ENCODE assay signal across 25 cellular contexts in genomic region chr2:10580170-10580539, GRCh38.
DNase-seq lines count a peak whose midpoint lies in the region; ATAC-seq, FAIRE-seq and TF ChIP-seq lines count a peak whose summit lies in the region.
"Had no signal": no experiment of that assay in that cellular context is flagged by ENCODE, and none has a peak within 500 bp of the region (broad histone marks: within the 10 kb centered on the region; RNA-seq: fewer than 3 reads in every experiment).

No MANE protein-coding gene starts in this region.

- TF ChIP-seq RAD21 in IMR-90 (IDR thresholded peaks at IDR 0.05; ENCODE audit: low read length) (no peak), H1 (IDR thresholded peaks at IDR 0.05 in 1 of 2, conservative IDR thresholded peaks at IDR 0.05 in 1 of 2; ENCODE audit: low read depth in 2 of 2, low read length in 2 of 2) (no peak)

- CTCF ChIA-PET in IMR-90 (lab: Yijun Ruan, JAX) (interaction anchor here (0.6 kb wide), 1 partner anchor 16 kb away, joined by 3 read pairs; no protein-coding TSS in a partner anchor), H1 (lab: Charles Lee; ENCODE audit: partially characterized antibody) (interaction anchor here (0.5 kb wide), 1 partner anchor 13 kb away, joined by 3 read pairs; no protein-coding TSS in a partner anchor)

- H3K79me1 ChIP-seq in IMR-90 (ENCODE audit: low read depth in 1 of 2, low read length in 2 of 2) (peaks cover 5 to 17% of the 10 kb centered on the region in 2 experiments; a peak in 3 of 4 replicates), H1 (ENCODE audit: low read depth, low read length) (no peaks in the 10 kb centered on the region), mesendoderm (ENCODE audit: low read length) (no peaks in the 10 kb centered on the region)

- H3K18ac ChIP-seq in IMR-90 (ENCODE audit: low read depth, low read length) (no peak overlapping the region), H1 (ENCODE audit: extremely low read depth, low read length) (peak overlapping the region; percentile 15; the same call in 1 of the 2 replicates), mesendoderm (ENCODE audit: low read length) (no peak overlapping the region)

- no peak overlapping the region for H3K27ac ChIP-seq in BLaER1 treated with 17β-estradiol and CSF1 and Interleukin-3, amounts not matched to agents 10 nM and 100 nM
- H3K27ac ChIP-seq in IMR-90 (ENCODE audit: insufficient read depth, low read length): no peak overlapping the region
- H3K27ac ChIP-seq in H1 (ENCODE audit: low read depth, low read length): no peak overlapping the region
- H3K27ac ChIP-seq in mesendoderm (ENCODE audit: low read depth, low read length): no peak overlapping the region
- H3K27ac ChIP-seq in aorta (ENCODE audit: low read depth in 1 of 2, low read length in 2 of 2): no peak overlapping the region
- H3K27ac ChIP-seq in transverse colon: no peak overlapping the region
- H3K27ac ChIP-seq: KMS-11, tibial nerve had no signal

- H2BK20ac ChIP-seq in IMR-90 (ENCODE audit: low read depth, low read length) (no peak overlapping the region), H1 (ENCODE audit: low read length) (no peak overlapping the region)

- FAIRE-seq in H1 (lab: Jason Lieb, UNC): peak; percentile 13
- FAIRE-seq: GM19239, HTR-8/SVneo had no signal

- H2BK15ac ChIP-seq in IMR-90 (ENCODE audit: low read depth, low read length) (no peak overlapping the region), H1 (ENCODE audit: low read length) (no peak overlapping the region), mesendoderm (replicated peaks; ENCODE audit: low read depth) (no peak overlapping the region)

- H3K79me2 ChIP-seq in H1 (ENCODE audit: control insufficient read depth in 1 of 2, insufficient read depth in 2 of 2, low read length in 2 of 2): no peaks in the 10 kb centered on the region
- no peaks in the 10 kb centered on the region for H3K79me2 ChIP-seq in mesendoderm (ENCODE audit: control insufficient read depth, insufficient read depth, low read length)

- H3K23ac ChIP-seq in IMR-90 (ENCODE audit: low read depth, low read length) (no peak overlapping the region), H1 (ENCODE audit: insufficient read length) (no peak overlapping the region), mesendoderm (ENCODE audit: low read length) (peak overlapping the region; percentile 83)

- TF ChIP-seq EP300 in H1 (IDR thresholded peaks at IDR 0.05; ENCODE audit: borderline replicate concordance in 1 of 2, low read depth in 2 of 2, low read length in 2 of 2): no peak
- no peak for TF ChIP-seq EP300 in transverse colon (IDR thresholded peaks at IDR 0.05; ENCODE audit: low read depth)

- H2AFZ ChIP-seq in IMR-90 (replicated peaks; ENCODE audit: low read length, poor library complexity) (no peak overlapping the region), H1 (ENCODE audit: low read length) (no peak overlapping the region)

- POLR2A ChIA-PET in IMR-90 (lab: Charles Lee; ENCODE audit: unreplicated experiment) (no interaction called here), H1 (lab: Charles Lee; ENCODE audit: partially characterized antibody) (no interaction called here)

- no peak overlapping the region for H3K9ac ChIP-seq in BLaER1 treated with 17β-estradiol and CSF1 and Interleukin-3, amounts not matched to agents 10 nM and 100 nM
- H3K9ac ChIP-seq in IMR-90 (ENCODE audit: low read depth, low read length): no peak overlapping the region
- no peak overlapping the region for H3K9ac ChIP-seq in H1 (replicated peaks in 1 of 4; ENCODE audit: extremely low read depth in 1 of 4, low read depth in 3 of 4, low read length in 3 of 4)
- H3K9ac ChIP-seq in mesendoderm (ENCODE audit: low read length): no peak overlapping the region
- H3K9ac ChIP-seq: KMS-11 had no signal

- H4K91ac ChIP-seq in IMR-90 (ENCODE audit: insufficient read depth, low read depth, low read length) (no peak overlapping the region), H1 (replicated peaks; ENCODE audit: insufficient read length, low read length) (no peak overlapping the region)

- H2AK5ac ChIP-seq in IMR-90 (ENCODE audit: low read depth, low read length) (0 out of 2 replicates have a peak overlapping the region, but pooled peaks have one; percentile 20), H1 (ENCODE audit: low read depth, low read length) (no peak overlapping the region), mesendoderm (ENCODE audit: low read length) (no peak overlapping the region)

- in situ Hi-C loops in IMR-90 (cut with MboI; ENCODE audit: low sequenced_read_pairs): no loop called here
- in situ Hi-C loops in transverse colon (cut with MboI; ENCODE audit: low pct_ligation_motif_present in 1 of 4, low pct_unique_long_range_greater_than_20kb in 1 of 4, low sequenced_read_pairs in 3 of 4): no loop called here

- H2BK5ac ChIP-seq in IMR-90 (ENCODE audit: low read depth, low read length, poor library complexity, severe bottlenecking): no peak overlapping the region
- H2BK5ac ChIP-seq in H1 (ENCODE audit: low read depth, low read length): no peak overlapping the region; the same call in 1 of the 2 replicates
- no peak overlapping the region for H2BK5ac ChIP-seq in mesendoderm (ENCODE audit: low read length)

- dilution Hi-C loops in IMR-90 (cut with HindIII; ENCODE audit: low sequenced_read_pairs, unreplicated experiment): no loop called here

- WGBS in IMR-90 (ENCODE audit: extremely low coverage in 2 of 2, insufficient read length in 1 of 2), 2 experiments: no CpG with 5 or more reads among the region's 4 CpGs
- 66% methylated on average over 2 of the region's 4 CpGs; no CpG with 5 or more reads in 1 of the 2 experiments for WGBS in H1 (ENCODE audit: extremely low coverage in 1 of 2, insufficient coverage in 1 of 2, insufficient read length in 1 of 2, insufficient replicate concordance in 2 of 2, low coverage in 1 of 2, low lambda C conversion rate in 2 of 2, missing lambda C conversion rate in 1 of 2), 2 experiments
- no CpG with 5 or more reads among the region's 4 CpGs for WGBS in mesendoderm (ENCODE audit: extremely low coverage, insufficient coverage, low lambda C conversion rate)
- WGBS in aorta, 2 donors: 86 to 96% methylated on average over 4 of the region's 4 CpGs
- 91 to 100% methylated on average over 2 to 4 of the region's 4 CpGs for WGBS in transverse colon (ENCODE audit: low coverage in 1 of 2), 2 donors

- H3K4me1 ChIP-seq in BLaER1 treated with 17β-estradiol and CSF1 and Interleukin-3, amounts not matched to agents 10 nM and 100 nM: peaks cover 5 to 44% (median 22%) of the 10 kb centered on the region in 10 experiments; a peak in 18 of 20 replicates
- peaks cover 12% of the 10 kb centered on the region for H3K4me1 ChIP-seq in IMR-90 (ENCODE audit: control insufficient read depth, insufficient read depth, low read length)
- peaks cover 0 to 7% (median 3%) of the 10 kb centered on the region in 4 experiments; a peak in 5 of 7 replicates for H3K4me1 ChIP-seq in H1 (replicated peaks in 1 of 4; ENCODE audit: control insufficient read depth in 3 of 4, insufficient read depth in 4 of 4, low read length in 3 of 4)
- no peaks in the 10 kb centered on the region for H3K4me1 ChIP-seq in mesendoderm (ENCODE audit: control insufficient read depth, low read depth, low read length)
- no peaks in the 10 kb centered on the region for H3K4me1 ChIP-seq in aorta (ENCODE audit: control insufficient read depth in 1 of 2, insufficient read depth in 2 of 2, low read length in 2 of 2)
- peaks cover 0 to 10% (median 6%) of the 10 kb centered on the region in 4 donors for H3K4me1 ChIP-seq in transverse colon
- H3K4me1 ChIP-seq: tibial nerve had no signal

- TF ChIP-seq CTCF in IMR-90 (conservative IDR thresholded peaks at IDR 0.05; ENCODE audit: low read depth, low read length) (no peak), H1 (IDR thresholded peaks at IDR 0.05; ENCODE audit: control extremely low read depth in 1 of 3, insufficient read depth in 1 of 3, low read depth in 1 of 3, low read length in 3 of 3) (no peak), transverse colon (IDR thresholded peaks at IDR 0.05) (no peak)

- no peak for DNase-seq in IMR-90
- no peak for DNase-seq in H1 (ENCODE audit: low read depth in 1 of 2, low spot score in 2 of 2)
- DNase-seq in mesendoderm: no peak
- DNase-seq in aorta: no peak
- no peak for DNase-seq in T1000 (lab: John Stamatoyannopoulos, UW)
- no peak for DNase-seq in transverse colon
- no peak for DNase-seq in NCI-H226
- DNase-seq: activated CD4-positive, alpha-beta T cell treated with anti-CD3 and anti-CD28 coated beads for 36 hours; activated gamma-delta T cell treated with Interleukin-2 at 50 U/mL for 16 hours; activated T-cell treated with anti-CD3 and anti-CD28 coated beads, Interleukin-2, amount 50 U/mL, for 1 hour; COR-L47; DMS53; effector CD4-positive, alpha-beta T cell; left cardiac atrium; NCI-H1417 treated with DMSO at 0.1 percent for 48 hours; NCI-H2081; NCI-H446; T-helper 17 cell had no signal

- H3K9me1 ChIP-seq in IMR-90 (ENCODE audit: insufficient read depth, low read length): peaks cover 13% of the 10 kb centered on the region

- peaks cover 0 to 13% (median 0%) of the 10 kb centered on the region in 11 experiments; a peak in 2 of 22 replicates for H3K9me3 ChIP-seq in BLaER1 treated with 17β-estradiol and CSF1 and Interleukin-3, amounts not matched to agents 10 nM and 100 nM (replicated peaks in 1 of 11)
- H3K9me3 ChIP-seq in IMR-90 (ENCODE audit: control insufficient read depth, insufficient read depth, low read length): no peaks in the 10 kb centered on the region
- H3K9me3 ChIP-seq in H1 (ENCODE audit: insufficient read depth in 2 of 2, low read depth in 1 of 2, low read length in 1 of 2): no peaks in the 10 kb centered on the region
- no peaks in the 10 kb centered on the region for H3K9me3 ChIP-seq in aorta (ENCODE audit: control insufficient read depth, low read length)
- H3K9me3 ChIP-seq in transverse colon: no peaks in the 10 kb centered on the region
- H3K9me3 ChIP-seq: tibial nerve had no signal

- H4K20me1 ChIP-seq in BLaER1 treated with 17β-estradiol and CSF1 and Interleukin-3, amounts not matched to agents 10 nM and 100 nM: peaks cover 0 to 14% (median 0%) of the 10 kb centered on the region in 11 experiments; a peak in 5 of 22 replicates
- H4K20me1 ChIP-seq in IMR-90 (ENCODE audit: insufficient read depth, low read length) (peaks cover 11% of the 10 kb centered on the region; the same call in 1 of the 2 replicates), H1 (replicated peaks in 1 of 2; ENCODE audit: control insufficient read depth in 1 of 2, insufficient read depth in 2 of 2, low read length in 2 of 2) (no peaks in the 10 kb centered on the region)

- BruUV-seq in IMR-90 (replicated peaks; lab: Mats Ljungman, UMichigan): no TSS peak

- no peak overlapping the region for H4K8ac ChIP-seq in IMR-90 (ENCODE audit: low read depth in 2 of 2, low read length in 2 of 2)
- no peak overlapping the region for H4K8ac ChIP-seq in H1 (ENCODE audit: extremely low read depth, insufficient read depth, low read length)
- H4K8ac ChIP-seq in mesendoderm (ENCODE audit: low read depth, low read length): no peak overlapping the region

- H3K4me2 ChIP-seq in BLaER1 treated with 17β-estradiol and CSF1 and Interleukin-3, amounts not matched to agents 10 nM and 100 nM: peak overlapping the region in 6 of 11 experiments; percentile 3 to 44 (median 34); a peak in 8 of 22 replicates
- no peak overlapping the region for H3K4me2 ChIP-seq in IMR-90 (ENCODE audit: low read depth, low read length)
- H3K4me2 ChIP-seq in H1 (ENCODE audit: insufficient read depth in 1 of 2, low read depth in 2 of 2, low read length in 2 of 2): peak overlapping the region; percentile 44 to 50
- no peak overlapping the region for H3K4me2 ChIP-seq in mesendoderm (ENCODE audit: low read length)
- H3K4me2 ChIP-seq: KMS-11 had no signal

- no peak overlapping the region for H2AK9ac ChIP-seq in IMR-90 (replicated peaks; ENCODE audit: low read depth, low read length, poor library complexity)

- no peaks in the 10 kb centered on the region for H3K27me3 ChIP-seq in BLaER1 treated with 17β-estradiol and CSF1 and Interleukin-3, amounts not matched to agents 10 nM and 100 nM
- H3K27me3 ChIP-seq in IMR-90 (ENCODE audit: control insufficient read depth, insufficient read depth, low read length): no peaks in the 10 kb centered on the region
- no peaks in the 10 kb centered on the region for H3K27me3 ChIP-seq in H1 (replicated peaks in 1 of 4; ENCODE audit: control insufficient read depth in 3 of 4, extremely low read depth in 1 of 4, insufficient read depth in 3 of 4, low read length in 3 of 4)
- H3K27me3 ChIP-seq in mesendoderm (ENCODE audit: insufficient read depth, low read length, poor library complexity): no peaks in the 10 kb centered on the region
- H3K27me3 ChIP-seq in aorta (ENCODE audit: control insufficient read depth in 1 of 2, insufficient read depth in 2 of 2, low read length in 1 of 2): no peaks in the 10 kb centered on the region
- H3K27me3 ChIP-seq in transverse colon: no peaks in the 10 kb centered on the region
- H3K27me3 ChIP-seq: tibial nerve had no signal

- H3K56ac ChIP-seq in IMR-90 (ENCODE audit: extremely low read depth, insufficient read depth, low read length) (no peak overlapping the region), H1 (replicated peaks; ENCODE audit: insufficient read length, low read depth, low read length) (no peak overlapping the region), mesendoderm (ENCODE audit: low read length) (peak overlapping the region; percentile 17)

- H3K23me2 ChIP-seq in H1 (ENCODE audit: low read depth, low read length): no peaks in the 10 kb centered on the region

- no peak overlapping the region for H4K5ac ChIP-seq in IMR-90 (ENCODE audit: low read depth, low read length)
- H4K5ac ChIP-seq in H1 (ENCODE audit: insufficient read length, low read depth, low read length): no peak overlapping the region
- H4K5ac ChIP-seq in mesendoderm (ENCODE audit: low read length): no peak overlapping the region

- no peak overlapping the region for H3K14ac ChIP-seq in IMR-90 (replicated peaks; ENCODE audit: low read depth, low read length)
- no peak overlapping the region for H3K14ac ChIP-seq in H1 (ENCODE audit: insufficient read length)

- intact Hi-C loops in IMR-90 (cut with micrococcal nuclease): no loop called here
- intact Hi-C loops in aorta (cut with DNase I): no loop called here
- intact Hi-C loops in transverse colon (cut with DNase I; ENCODE audit: low total_unique reads): no loop called here

- H2BK120ac ChIP-seq in IMR-90 (ENCODE audit: low read depth, low read length) (no peak overlapping the region), H1 (replicated peaks; ENCODE audit: low read depth, low read length) (no peak overlapping the region), mesendoderm (ENCODE audit: low read depth, low read length) (no peak overlapping the region)

- H2BK12ac ChIP-seq in H1 (ENCODE audit: low read depth, low read length): no peak overlapping the region

- peaks cover 72 to 94% (median 85%) of the 10 kb centered on the region in 11 experiments for H3K36me3 ChIP-seq in BLaER1 treated with 17β-estradiol and CSF1 and Interleukin-3, amounts not matched to agents 10 nM and 100 nM
- peaks cover 13% of the 10 kb centered on the region for H3K36me3 ChIP-seq in IMR-90 (ENCODE audit: control insufficient read depth, insufficient read depth, low read length)
- peaks cover 3 to 25% (median 7%) of the 10 kb centered on the region in 4 experiments; a peak in 6 of 8 replicates for H3K36me3 ChIP-seq in H1 (ENCODE audit: control insufficient read depth in 2 of 4, insufficient read depth in 4 of 4, low read length in 3 of 4)
- H3K36me3 ChIP-seq in mesendoderm (ENCODE audit: control insufficient read depth, insufficient read depth, low read length): peaks cover 2% of the 10 kb centered on the region
- H3K36me3 ChIP-seq in aorta (ENCODE audit: control insufficient read depth in 1 of 2, insufficient read depth in 2 of 2, low read length in 1 of 2): peaks cover 3 to 7% of the 10 kb centered on the region in 2 donors
- H3K36me3 ChIP-seq in transverse colon: peaks cover 0 to 16% (median 6%) of the 10 kb centered on the region in 4 donors

- H3K4me3 ChIP-seq in BLaER1 treated with 17β-estradiol and CSF1 and Interleukin-3, amounts not matched to agents 10 nM and 100 nM: no peak overlapping the region
- no peak overlapping the region for H3K4me3 ChIP-seq in IMR-90 (ENCODE audit: insufficient read depth, low read depth, low read length)
- H3K4me3 ChIP-seq in H1 (ENCODE audit: extremely low read depth in 1 of 4, insufficient read depth in 2 of 4, low read depth in 3 of 4, low read length in 4 of 4): 0 out of 8 replicates have a peak overlapping the region, but pooled peaks of 2 of the 4 experiments have one; percentile 10 to 14
- H3K4me3 ChIP-seq in mesendoderm (ENCODE audit: low read length): no peak overlapping the region
- no peak overlapping the region for H3K4me3 ChIP-seq in aorta (ENCODE audit: low read length in 2 of 2)
- no peak overlapping the region for H3K4me3 ChIP-seq in transverse colon
- H3K4me3 ChIP-seq: tibial nerve had no signal

- no peak for ATAC-seq in IMR-90 (ENCODE audit: low read depth)
- ATAC-seq in aorta (ENCODE audit: low FRiP score): no peak
- ATAC-seq: activated CD4-positive, alpha-beta T cell treated with anti-CD3 and anti-CD28 coated beads for 36 hours; HCT116; left cardiac atrium; SK-N-SH treated with all-trans-retinoic acid at 6 μM for 48 hours; T-helper 17 cell had no signal

- TF ChIP-seq POLR2A in IMR-90 (IDR thresholded peaks at IDR 0.05; ENCODE audit: low read depth, low read length) (no peak), H1 (IDR thresholded peaks at IDR 0.05; ENCODE audit: control extremely low read depth in 1 of 2, low read depth in 2 of 2, low read length in 2 of 2) (no peak), transverse colon (IDR thresholded peaks at IDR 0.05) (no peak)

- H3K4ac ChIP-seq in IMR-90 (ENCODE audit: low read depth, low read length) (peak overlapping the region; percentile 46; the same call in 1 of the 2 replicates), H1 (replicated peaks; ENCODE audit: insufficient read length, low read depth, low read length) (peak overlapping the region; percentile 58), mesendoderm (ENCODE audit: low read depth, low read length) (no peak overlapping the region)

Comparison
In these comparisons a context has a peak if more than half of its experiments do, and no peak if none do; other contexts are left out.
1. H3K4me2 ChIP-seq: peak in BLaER1 treated with 17β-estradiol and CSF1 and Interleukin-3, amounts not matched to agents 10 nM and 100 nM (6 of 11) and H1 (2 of 2); none in IMR-90 (single experiment) and mesendoderm (single experiment).